ENCODE assay signal across 8 cellular contexts in genomic region chr1:241985787-241986186, GRCh38. TPM values are rescaled to one million over a fixed set of nuclear protein-coding genes. Genes with fewer than 3 reads are reported as not detected.
A peak's percentile ranks its signal among the peaks of the same experiment; 100 is the strongest.
DNase-seq lines count a peak whose midpoint lies in the region; ATAC-seq and TF ChIP-seq lines count a peak whose summit lies in the region.

No MANE protein-coding gene starts in this region.

- H3K4me3 ChIP-seq in SU-DHL-6 (ENCODE audit: insufficient read depth, low read length, poor library complexity, severe bottlenecking) (no peak overlapping the region), hepatocyte (no peak overlapping the region)

- ATAC-seq in HG03432 (IDR thresholded peaks at IDR 0.05; ENCODE audit: unreplicated experiment) (peak; percentile 54), GM18502 (IDR thresholded peaks at IDR 0.05; ENCODE audit: poor library complexity, unreplicated experiment) (no peak), T-cell (replicated peaks in 1 of 4) (no peak)

- no peaks in the 10 kb centered on the region for H3K4me1 ChIP-seq in hepatocyte (ENCODE audit: insufficient read depth)

- H3K27me3 Mint-ChIP-seq in T-cell: peaks cover 0 to 2% of the 10 kb centered on the region in 2 donors

- H3K79me2 ChIP-seq in SU-DHL-6 (ENCODE audit: insufficient read depth, low read length) (no peaks in the 10 kb centered on the region), hepatocyte (no peaks in the 10 kb centered on the region)

- WGBS in hepatocyte (ENCODE audit: low lambda C conversion rate, missing lambda C conversion rate): 69% methylated on average over 10 of the region's 10 CpGs

- H2AFZ ChIP-seq in SU-DHL-6 (ENCODE audit: low read depth, low read length, severe bottlenecking) (no peak overlapping the region), hepatocyte (no peak overlapping the region)

- in situ Hi-C loops in G401 (cut with HindIII; ENCODE audit: low sequenced_read_pairs): no loop called here

- no peak overlapping the region for H3K9ac ChIP-seq in SU-DHL-6 (ENCODE audit: low read length)

- H3K9me2 ChIP-seq in SU-DHL-6 (replicated peaks; ENCODE audit: insufficient read depth, low read length): no peaks in the 10 kb centered on the region
- H3K9me2 ChIP-seq in hepatocyte (replicated peaks; ENCODE audit: insufficient read depth): no peaks in the 10 kb centered on the region

- H3K36me3 Mint-ChIP-seq in T-cell: no peaks in the 10 kb centered on the region

- TF ChIP-seq CTCF in AG09319 (IDR thresholded peaks at IDR 0.05; ENCODE audit: low read depth, low read length): peak; percentile 66
- peak; percentile 36 for TF ChIP-seq CTCF in SU-DHL-6 (IDR thresholded peaks at IDR 0.05; ENCODE audit: insufficient read depth, low read length, poor library complexity, severe bottlenecking)
- TF ChIP-seq CTCF in hepatocyte (IDR thresholded peaks at IDR 0.05; ENCODE audit: poor library complexity): peak; percentile 47

- no peaks in the 10 kb centered on the region for H3K4me1 Mint-ChIP-seq in T-cell

- no peak overlapping the region for H3K4me3 Mint-ChIP-seq in T-cell

- no peak overlapping the region for H3K4me2 ChIP-seq in SU-DHL-6 (ENCODE audit: low read depth, low read length, poor library complexity, severe bottlenecking)
- H3K4me2 ChIP-seq in hepatocyte: no peak overlapping the region

- H3K9me3 Mint-ChIP-seq in T-cell: no peaks in the 10 kb centered on the region

- no peak overlapping the region for H3K27ac ChIP-seq in SU-DHL-6 (ENCODE audit: low read depth, low read length)
- no peak overlapping the region for H3K27ac ChIP-seq in hepatocyte

- H3K9me3 ChIP-seq in SU-DHL-6 (ENCODE audit: insufficient read depth, low read length) (no peaks in the 10 kb centered on the region), hepatocyte (ENCODE audit: low read depth) (no peaks in the 10 kb centered on the region)

- H3F3A ChIP-seq in SU-DHL-6 (ENCODE audit: insufficient read depth): no peaks in the 10 kb centered on the region

- POLR2A ChIA-PET in T-cell (lab: Charles Lee): interaction anchor here in 1 of 2 donors (0.7 kb wide), 1 partner anchor 712 kb away, joined by 3 read pairs; no protein-coding TSS in a partner anchor

- no peak overlapping the region for H3K27ac Mint-ChIP-seq in T-cell

- no peaks in the 10 kb centered on the region for H3K27me3 ChIP-seq in SU-DHL-6 (ENCODE audit: low read length)
- no peaks in the 10 kb centered on the region for H3K27me3 ChIP-seq in hepatocyte

- H4K20me1 ChIP-seq in SU-DHL-6 (ENCODE audit: low read depth, low read length): no peaks in the 10 kb centered on the region
- no peaks in the 10 kb centered on the region for H4K20me1 ChIP-seq in hepatocyte (ENCODE audit: insufficient read depth, poor library complexity, severe bottlenecking)

- CTCF ChIA-PET in T-cell (lab: Charles Lee): interaction anchor here in 1 of 2 donors (1.0 to 1.2 kb wide), 2 partner anchors 9 to 474 kb away, joined by 3 to 5 read pairs; no protein-coding TSS in a partner anchor

- DNase-seq in AG09319 (ENCODE audit: extremely low read depth, low read depth) (no peak), G401 (ENCODE audit: low spot score) (peak; percentile 22), hepatocyte (ENCODE audit: low spot score) (peak; percentile 58), T-cell (no peak), NOMO-1 (lab: John Stamatoyannopoulos, UW; ENCODE audit: unreplicated experiment in 2 of 2) (no peak)

- H3K36me3 ChIP-seq in SU-DHL-6 (ENCODE audit: low read length) (no peaks in the 10 kb centered on the region), hepatocyte (replicated peaks; ENCODE audit: insufficient read depth, low read depth) (no peaks in the 10 kb centered on the region)

RNA-seq across cellular contexts. Expression of gene MAP1LC3C, which starts 13.1 kb away (rescaled TPM):
- 0.17 and 0.37 TPM in 2 replicates for total RNA-seq in G401 (2014; rRNA removed; shearing (Covaris generic))
- 0.16 and 0.27 TPM in 2 replicates for total RNA-seq in hepatocyte
- polyA plus RNA-seq in hepatocyte: 0.44 and 0.45 TPM in 2 replicates
- not detected for total RNA-seq in T-cell

RNA-seq across cellular contexts. Expression of gene BECN2, which starts 28.2 kb away (rescaled TPM):
- not detected in 2 replicates for total RNA-seq in G401 (2014; rRNA removed; shearing (Covaris generic))
- total RNA-seq in hepatocyte (not detected in 2 replicates), T-cell (not detected)
- not detected in 2 replicates for polyA plus RNA-seq in hepatocyte

Comparison
In these comparisons a context has a peak if more than half of its experiments do, and no peak if none do; other contexts are left out.
1. DNase-seq: peak in G401 (single experiment) and hepatocyte (single experiment); none in AG09319 (single experiment), T-cell (0 of 34) and NOMO-1 (0 of 2).
2. Peak in every context shown above with its lines, with median percentiles within 50 percentile points of each other: CTCF ChIP-seq.